1 cellular context compared by ENCODE assay signal in genomic region chr2:166957686-166958085, GRCh38.
TF ChIP-seq lines count a peak whose summit lies in the region.

No MANE protein-coding gene starts in this region.

TF ChIP-seq in GM23338, 12 proteins besides CTCF, POLR2A, EP300 and RAD21 (continued from another document):
- TF ChIP-seq ZNF462 (CRISPR knock-in tag; IDR thresholded peaks at IDR 0.05) (no peak), ETS1 (IDR thresholded peaks at IDR 0.05) (no peak), JUNB (IDR thresholded peaks at IDR 0.05; ENCODE audit: unreplicated experiment) (no peak), REST (IDR thresholded peaks at IDR 0.05; ENCODE audit: unreplicated experiment) (no peak), NANOG (IDR thresholded peaks at IDR 0.05; ENCODE audit: borderline replicate concordance) (no peak)
